ENCODE assay signal across 14 cellular contexts in the genomic region with DNA sequence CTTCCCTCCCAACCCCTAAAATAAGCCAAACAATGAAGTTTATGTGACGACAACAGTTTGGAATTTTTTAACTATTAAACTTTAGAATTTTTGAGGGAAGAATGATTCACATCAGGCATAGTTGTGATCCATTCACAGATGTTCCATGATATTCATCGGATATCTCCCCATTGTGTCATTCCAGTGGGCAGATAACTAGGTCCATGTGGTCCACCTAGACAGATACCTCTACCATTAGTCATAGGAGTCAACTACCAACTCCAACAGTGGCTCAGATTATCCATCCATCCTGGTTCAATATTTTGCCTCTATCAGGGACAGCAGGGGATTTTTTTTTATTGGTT.
DNase-seq lines count a peak whose midpoint lies in the region; ATAC-seq, FAIRE-seq and TF ChIP-seq lines count a peak whose summit lies in the region.
"Had no signal": no experiment of that assay in that cellular context is flagged by ENCODE, and none has a peak within 500 bp of the region (broad histone marks: within the 10 kb centered on the region; RNA-seq: fewer than 3 reads in every experiment).

No MANE protein-coding gene starts in this region.

- no peak overlapping the region for H2AFZ ChIP-seq in HepG2 (ENCODE audit: low read length)

- DNase-seq in HepG2 (ENCODE audit: low spot score) (peak; percentile 35), right lobe of liver (no peak), fibroblast of villous mesenchyme (ENCODE audit: low read depth) (peak; percentile 82), DMS53 treated with DMSO at 0.1 percent for 48 hours (lab: John Stamatoyannopoulos, UW; ENCODE audit: unreplicated experiment) (no peak), iPS-NIHi11 (ENCODE audit: low spot score) (no peak), frontal cortex (ENCODE audit: low spot score in 2 of 2) (no peak)
- DNase-seq: gastrocnemius medialis, NCI-H526, T-helper 17 cell, tibial artery had no signal

- WGBS in HepG2 (ENCODE audit: low lambda C conversion rate): 46% methylated on average over 2 of the region's 2 CpGs
- WGBS in right lobe of liver (ENCODE audit: insufficient coverage, low coverage, low lambda C conversion rate, missing lambda C conversion rate): 52% methylated on average over 2 of the region's 2 CpGs

- TF ChIP-seq POLR2A in HepG2 (IDR thresholded peaks at IDR 0.05; ENCODE audit: insufficient read depth in 1 of 2, low read depth in 2 of 2, low read length in 2 of 2) (no peak), right lobe of liver (IDR thresholded peaks at IDR 0.05) (no peak)

- H3K4me2 ChIP-seq in HepG2 (ENCODE audit: low read depth, low read length): no peak overlapping the region

- intact Hi-C loops in HepG2 (cut with micrococcal nuclease; ENCODE audit: unreplicated experiment) (loop anchor here (5.0 kb wide), 1 partner anchor 254 kb away; no protein-coding TSS in a partner anchor), right lobe of liver (cut with DNase I) (no loop called here)

- POLR2A ChIA-PET in HepG2 (lab: Yijun Ruan, JAX): no interaction called here

- CTCF ChIA-PET in HepG2 (lab: Yijun Ruan, JAX; ENCODE audit: low intra/inter-chr PET ratio, low total read pairs): no interaction called here

- H3K4me1 ChIP-seq in HepG2 (ENCODE audit: insufficient read depth, low read length): 0 out of 2 replicates have a peak, but pooled peaks cover under 1% of the 10 kb centered on the region
- H3K4me1 ChIP-seq in right lobe of liver: no peaks in the 10 kb centered on the region
- H3K4me1 ChIP-seq: gastrocnemius medialis, tibial artery had no signal

- H3K27me3 ChIP-seq in HepG2 (ENCODE audit: control insufficient read depth in 1 of 2, insufficient read depth in 2 of 2, low read length in 2 of 2) (no peaks in the 10 kb centered on the region), right lobe of liver (no peaks in the 10 kb centered on the region)
- H3K27me3 ChIP-seq: gastrocnemius medialis, tibial artery had no signal

- no peaks in the 10 kb centered on the region for H3K79me2 ChIP-seq in HepG2 (ENCODE audit: insufficient read depth, low read length)

- TF ChIP-seq EP300 in HepG2 (IDR thresholded peaks at IDR 0.05; ENCODE audit: low read depth in 2 of 2, low read length in 2 of 2) (no peak), HepG2 (CRISPR knock-in tag; IDR thresholded peaks at IDR 0.05; ENCODE audit: borderline replicate concordance) (no peak)

- TF ChIP-seq CTCF in HepG2 (CRISPR knock-in tag; IDR thresholded peaks at IDR 0.05): no peak
- no peak for TF ChIP-seq CTCF in right lobe of liver (IDR thresholded peaks at IDR 0.05)
- TF ChIP-seq CTCF in fibroblast of villous mesenchyme (IDR thresholded peaks at IDR 0.05; ENCODE audit: insufficient read depth, low read depth, low read length): no peak

- no peaks in the 10 kb centered on the region for H3K9me3 ChIP-seq in HepG2 (ENCODE audit: low read length)
- no peaks in the 10 kb centered on the region for H3K9me3 ChIP-seq in right lobe of liver
- H3K9me3 ChIP-seq: gastrocnemius medialis, tibial artery had no signal

- no peak overlapping the region for H3K27ac ChIP-seq in HepG2 (ENCODE audit: extremely low read length, insufficient read depth, low read length)
- no peak overlapping the region for H3K27ac ChIP-seq in right lobe of liver
- H3K27ac ChIP-seq: gastrocnemius medialis, tibial artery had no signal

- H4K20me1 ChIP-seq in HepG2 (ENCODE audit: insufficient read depth, low read length): no peaks in the 10 kb centered on the region

- H3K36me3 ChIP-seq in HepG2 (replicated peaks in 1 of 2; ENCODE audit: control insufficient read depth in 1 of 2, insufficient read depth in 2 of 2, low read length in 2 of 2): no peaks in the 10 kb centered on the region
- no peaks in the 10 kb centered on the region for H3K36me3 ChIP-seq in right lobe of liver
- H3K36me3 ChIP-seq: gastrocnemius medialis, tibial artery had no signal

- TF ChIP-seq RAD21 in HepG2 (CRISPR knock-in tag; IDR thresholded peaks at IDR 0.05): no peak

- H3K4me3 ChIP-seq in HepG2 (replicated peaks in 1 of 3; ENCODE audit: insufficient read depth in 1 of 3, low read depth in 2 of 3, low read length in 3 of 3) (no peak overlapping the region), right lobe of liver (no peak overlapping the region), fibroblast of villous mesenchyme (ENCODE audit: low read depth, low read length) (no peak overlapping the region)
- H3K4me3 ChIP-seq: gastrocnemius medialis, tibial artery had no signal

- BruUV-seq in HepG2 (replicated peaks; lab: Mats Ljungman, UMichigan): no TSS peak

- no peak; the same call in 2 of the 3 replicates for ATAC-seq in HepG2
- ATAC-seq in right lobe of liver: no peak
- no peak for ATAC-seq in GM21360 (IDR thresholded peaks at IDR 0.05; ENCODE audit: unreplicated experiment)
- ATAC-seq: gastrocnemius medialis, T-helper 17 cell had no signal

- H3K9ac ChIP-seq in HepG2 (ENCODE audit: insufficient read depth, low read depth, low read length): no peak overlapping the region

- in situ Hi-C loops in HepG2 (cut with HindIII; ENCODE audit: extremely low pct_ligation_motif_present, low pct_unique_long_range_greater_than_20kb): no loop called here

- no peak for FAIRE-seq in HepG2 (lab: Jason Lieb, UNC)
- FAIRE-seq in TTC549 (lab: Jason Lieb, UNC): peak; percentile 34
- no peak for FAIRE-seq in frontal cortex (lab: Jason Lieb, UNC)
- FAIRE-seq: A204.1, G401.6 had no signal

TF ChIP-seq in HepG2, 621 proteins besides CTCF, POLR2A, EP300 and RAD21:
- TF ChIP-seq ZNF441 (CRISPR knock-in tag; IDR thresholded peaks at IDR 0.05; ENCODE audit: borderline replicate concordance): no peak
- no peak for TF ChIP-seq CCAR2 (optimal IDR thresholded peaks at IDR 0.05; ENCODE audit: low read depth, low read length)
- TF ChIP-seq ZNF839 (CRISPR knock-in tag; IDR thresholded peaks at IDR 0.05; ENCODE audit: borderline replicate concordance): no peak
- no peak for TF ChIP-seq NFE2 (CRISPR knock-in tag; IDR thresholded peaks at IDR 0.05)
- TF ChIP-seq, protein P1, sequence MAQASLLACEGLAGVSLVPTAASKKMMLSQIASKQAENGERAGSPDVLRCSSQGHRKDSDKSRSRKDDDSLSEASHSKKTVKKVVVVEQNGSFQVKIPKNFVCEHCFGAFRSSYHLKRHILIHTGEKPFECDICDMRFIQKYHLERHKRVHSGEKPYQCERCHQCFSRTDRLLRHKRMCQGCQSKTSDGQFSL (CRISPR knock-in tag; IDR thresholded peaks at IDR 0.05): no peak
- TF ChIP-seq ATF7 (IDR thresholded peaks at IDR 0.05): no peak
- TF ChIP-seq ATF7 (CRISPR knock-in tag; IDR thresholded peaks at IDR 0.05): no peak
- no peak for TF ChIP-seq ZFP82 (CRISPR knock-in tag; IDR thresholded peaks at IDR 0.05; ENCODE audit: borderline replicate concordance)
- TF ChIP-seq, protein P2, sequence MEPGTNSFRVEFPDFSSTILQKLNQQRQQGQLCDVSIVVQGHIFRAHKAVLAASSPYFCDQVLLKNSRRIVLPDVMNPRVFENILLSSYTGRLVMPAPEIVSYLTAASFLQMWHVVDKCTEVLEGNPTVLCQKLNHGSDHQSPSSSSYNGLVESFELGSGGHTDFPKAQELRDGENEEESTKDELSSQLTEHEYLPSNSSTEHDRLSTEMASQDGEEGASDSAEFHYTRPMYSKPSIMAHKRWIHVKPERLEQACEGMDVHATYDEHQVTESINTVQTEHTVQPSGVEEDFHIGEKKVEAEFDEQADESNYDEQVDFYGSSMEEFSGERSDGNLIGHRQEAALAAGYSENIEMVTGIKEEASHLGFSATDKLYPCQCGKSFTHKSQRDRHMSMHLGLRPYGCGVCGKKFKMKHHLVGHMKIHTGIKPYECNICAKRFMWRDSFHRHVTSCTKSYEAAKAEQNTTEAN (CRISPR knock-in tag; conservative IDR thresholded peaks at IDR 0.05): no peak
- no peak for TF ChIP-seq REL (CRISPR knock-in tag; conservative IDR thresholded peaks at IDR 0.05)
- no peak for TF ChIP-seq EEA1 (CRISPR knock-in tag; IDR thresholded peaks at IDR 0.05; ENCODE audit: borderline replicate concordance)
- TF ChIP-seq, protein P3, sequence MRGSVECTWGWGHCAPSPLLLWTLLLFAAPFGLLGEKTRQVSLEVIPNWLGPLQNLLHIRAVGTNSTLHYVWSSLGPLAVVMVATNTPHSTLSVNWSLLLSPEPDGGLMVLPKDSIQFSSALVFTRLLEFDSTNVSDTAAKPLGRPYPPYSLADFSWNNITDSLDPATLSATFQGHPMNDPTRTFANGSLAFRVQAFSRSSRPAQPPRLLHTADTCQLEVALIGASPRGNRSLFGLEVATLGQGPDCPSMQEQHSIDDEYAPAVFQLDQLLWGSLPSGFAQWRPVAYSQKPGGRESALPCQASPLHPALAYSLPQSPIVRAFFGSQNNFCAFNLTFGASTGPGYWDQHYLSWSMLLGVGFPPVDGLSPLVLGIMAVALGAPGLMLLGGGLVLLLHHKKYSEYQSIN (CRISPR knock-in tag; IDR thresholded peaks at IDR 0.05; ENCODE audit: borderline replicate concordance): no peak
- no peak for TF ChIP-seq HCFC1 (IDR thresholded peaks at IDR 0.05; ENCODE audit: low read depth, low read length)
- TF ChIP-seq KLF6 (CRISPR knock-in tag; IDR thresholded peaks at IDR 0.05): no peak
- TF ChIP-seq GATA4 (IDR thresholded peaks at IDR 0.05; ENCODE audit: borderline replicate concordance, low read depth): no peak
- no peak for TF ChIP-seq ZBTB20 (CRISPR knock-in tag; IDR thresholded peaks at IDR 0.05; ENCODE audit: borderline replicate concordance, low read depth)
- TF ChIP-seq, protein P4, sequence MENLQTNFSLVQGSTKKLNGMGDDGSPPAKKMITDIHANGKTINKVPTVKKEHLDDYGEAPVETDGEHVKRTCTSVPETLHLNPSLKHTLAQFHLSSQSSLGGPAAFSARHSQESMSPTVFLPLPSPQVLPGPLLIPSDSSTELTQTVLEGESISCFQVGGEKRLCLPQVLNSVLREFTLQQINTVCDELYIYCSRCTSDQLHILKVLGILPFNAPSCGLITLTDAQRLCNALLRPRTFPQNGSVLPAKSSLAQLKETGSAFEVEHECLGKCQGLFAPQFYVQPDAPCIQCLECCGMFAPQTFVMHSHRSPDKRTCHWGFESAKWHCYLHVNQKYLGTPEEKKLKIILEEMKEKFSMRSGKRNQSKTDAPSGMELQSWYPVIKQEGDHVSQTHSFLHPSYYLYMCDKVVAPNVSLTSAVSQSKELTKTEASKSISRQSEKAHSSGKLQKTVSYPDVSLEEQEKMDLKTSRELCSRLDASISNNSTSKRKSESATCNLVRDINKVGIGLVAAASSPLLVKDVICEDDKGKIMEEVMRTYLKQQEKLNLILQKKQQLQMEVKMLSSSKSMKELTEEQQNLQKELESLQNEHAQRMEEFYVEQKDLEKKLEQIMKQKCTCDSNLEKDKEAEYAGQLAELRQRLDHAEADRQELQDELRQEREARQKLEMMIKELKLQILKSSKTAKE (CRISPR knock-in tag; IDR thresholded peaks at IDR 0.05; ENCODE audit: borderline replicate concordance): no peak

Comparison
In these comparisons a context has a peak if more than half of its experiments do, and no peak if none do; other contexts are left out.
1. DNase-seq: peak in HepG2 (single experiment) and fibroblast of villous mesenchyme (single experiment); none in right lobe of liver (0 of 3), DMS53 treated with DMSO at 0.1 percent for 48 hours (single experiment), iPS-NIHi11 (single experiment) and frontal cortex (0 of 2).